2 cellular contexts compared by ENCODE assay signal in the genomic region with DNA sequence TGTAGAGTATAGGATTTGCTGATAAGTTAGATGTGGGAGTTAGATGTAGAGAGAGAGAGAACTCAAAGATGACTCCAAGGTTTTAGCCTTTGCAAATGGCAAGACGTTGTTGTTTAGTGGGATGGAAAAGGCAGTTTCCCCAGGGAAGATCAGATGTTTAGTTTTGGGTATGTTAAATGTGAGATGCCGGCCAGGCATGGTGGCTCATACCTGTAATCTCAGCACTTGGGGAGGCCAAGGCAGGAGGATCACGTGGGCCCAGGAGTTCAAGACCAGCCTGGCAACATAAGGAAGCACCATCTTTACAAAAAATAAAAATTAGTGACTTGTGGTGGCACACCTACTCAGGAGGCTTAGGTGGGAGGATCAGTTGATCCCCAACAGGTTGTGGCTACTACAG.
A peak's percentile ranks its signal among the peaks of the same experiment; 100 is the strongest.
TF ChIP-seq lines count a peak whose summit lies in the region.

No MANE protein-coding gene starts in this region.

TF ChIP-seq in HepG2, 621 proteins besides CTCF, POLR2A, EP300 and RAD21:
- TF ChIP-seq SOX13 (IDR thresholded peaks at IDR 0.05) (0 out of 2 replicates have a peak, but pooled peaks have one; percentile 14), SOX13 (CRISPR knock-in tag; conservative IDR thresholded peaks at IDR 0.05 in 1 of 2, IDR thresholded peaks at IDR 0.05 in 1 of 2) (no peak), ZNF24 (IDR thresholded peaks at IDR 0.05) (no peak), ZNF580 (CRISPR knock-in tag; IDR thresholded peaks at IDR 0.05; ENCODE audit: borderline replicate concordance, low read depth) (no peak), ZNF329 (CRISPR knock-in tag; IDR thresholded peaks at IDR 0.05; ENCODE audit: low read depth) (no peak), PCBP1 (IDR thresholded peaks at IDR 0.05; ENCODE audit: borderline replicate concordance, low read depth, low read length) (no peak), ZNF513 (CRISPR knock-in tag; conservative IDR thresholded peaks at IDR 0.05) (no peak), ZNF138 (CRISPR knock-in tag; IDR thresholded peaks at IDR 0.05; ENCODE audit: low read depth) (0 out of 2 replicates have a peak, but pooled peaks have one; percentile 37), ZNF678 (CRISPR knock-in tag; IDR thresholded peaks at IDR 0.05) (no peak), ZNF224 (CRISPR knock-in tag; IDR thresholded peaks at IDR 0.05) (no peak), ZNF546 (CRISPR knock-in tag; conservative IDR thresholded peaks at IDR 0.05) (no peak), ZNF530 (CRISPR knock-in tag; IDR thresholded peaks at IDR 0.05; ENCODE audit: low read depth) (no peak), ZFX (CRISPR knock-in tag; IDR thresholded peaks at IDR 0.05; ENCODE audit: low read depth) (no peak), POLR2AphosphoS5 (IDR thresholded peaks at IDR 0.05; ENCODE audit: low read depth, low read length) (0 out of 2 replicates have a peak, but pooled peaks have one; percentile 15), MZF1 (CRISPR knock-in tag; IDR thresholded peaks at IDR 0.05; ENCODE audit: borderline replicate concordance) (0 out of 2 replicates have a peak, but pooled peaks have one; percentile 51)
- TF ChIP-seq, protein P1, sequence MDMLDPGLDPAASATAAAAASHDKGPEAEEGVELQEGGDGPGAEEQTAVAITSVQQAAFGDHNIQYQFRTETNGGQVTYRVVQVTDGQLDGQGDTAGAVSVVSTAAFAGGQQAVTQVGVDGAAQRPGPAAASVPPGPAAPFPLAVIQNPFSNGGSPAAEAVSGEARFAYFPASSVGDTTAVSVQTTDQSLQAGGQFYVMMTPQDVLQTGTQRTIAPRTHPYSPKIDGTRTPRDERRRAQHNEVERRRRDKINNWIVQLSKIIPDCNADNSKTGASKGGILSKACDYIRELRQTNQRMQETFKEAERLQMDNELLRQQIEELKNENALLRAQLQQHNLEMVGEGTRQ (IDR thresholded peaks at IDR 0.05; ENCODE audit: low read depth, low read length), result no peak
- TF ChIP-seq, protein P1 (CRISPR knock-in tag; IDR thresholded peaks at IDR 0.05; ENCODE audit: borderline replicate concordance), result no peak
- TF ChIP-seq, protein P2, sequence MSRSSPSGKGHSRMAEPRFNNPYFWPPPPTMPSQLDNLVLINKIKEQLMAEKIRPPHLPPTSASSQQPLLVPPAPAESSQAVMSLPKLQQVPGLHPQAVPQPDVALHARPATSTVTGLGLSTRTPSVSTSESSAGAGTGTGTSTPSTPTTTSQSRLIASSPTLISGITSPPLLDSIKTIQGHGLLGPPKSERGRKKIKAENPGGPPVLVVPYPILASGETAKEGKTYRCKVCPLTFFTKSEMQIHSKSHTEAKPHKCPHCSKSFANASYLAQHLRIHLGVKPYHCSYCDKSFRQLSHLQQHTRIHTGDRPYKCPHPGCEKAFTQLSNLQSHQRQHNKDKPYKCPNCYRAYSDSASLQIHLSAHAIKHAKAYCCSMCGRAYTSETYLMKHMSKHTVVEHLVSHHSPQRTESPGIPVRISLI (CRISPR knock-in tag; IDR thresholded peaks at IDR 0.05; ENCODE audit: borderline replicate concordance), result no peak

TF ChIP-seq in GM12878, 131 proteins besides CTCF, POLR2A, EP300 and RAD21:
- TF ChIP-seq JUND (IDR thresholded peaks at IDR 0.05; ENCODE audit: low read depth, low read length), result no peak
- no peak for TF ChIP-seq RUNX3 (IDR thresholded peaks at IDR 0.05; ENCODE audit: low read length)
- no peak for TF ChIP-seq BRCA1 (IDR thresholded peaks at IDR 0.05; ENCODE audit: low read depth, low read length)
- no peak for TF ChIP-seq IKZF2 (IDR thresholded peaks at IDR 0.05)
TF ChIP-seq in GM12878: peak in this region for 0.
